Comparison of ENCODE assay signal across 8 cellular contexts in genomic region chr4:151013944-151014343, GRCh38. TPM values are rescaled to one million over a fixed set of nuclear protein-coding genes. Genes with fewer than 3 reads are reported as not detected.
DNase-seq lines count a peak whose midpoint lies in the region; ATAC-seq lines count a peak whose summit lies in the region.

No MANE protein-coding gene starts in this region.

- peak overlapping the region; percentile 100 for H3K4me3 Mint-ChIP-seq in activated CD8-positive, alpha-beta T cell treated with anti-CD3 and anti-CD28 coated beads, Interleukin-2, amount 10 ng/mL, durations not matched to agents 7 days and 5 days
- H3K4me3 Mint-ChIP-seq in immature natural killer cell, result peak overlapping the region; percentile 98 to 100 (median 100)

- H3K4me1 ChIP-seq in stomach smooth muscle (ENCODE audit: control insufficient read depth, insufficient read depth, low read length), result peaks cover 3% of the 10 kb centered on the region

- no peaks in the 10 kb centered on the region for H3K9me3 Mint-ChIP-seq in activated CD8-positive, alpha-beta T cell treated with anti-CD3 and anti-CD28 coated beads, Interleukin-2, amount 10 ng/mL, durations not matched to agents 7 days and 5 days (ENCODE audit: insufficient read depth)
- H3K9me3 Mint-ChIP-seq in immature natural killer cell, result no peaks in the 10 kb centered on the region

- H3K4me1 Mint-ChIP-seq in activated CD8-positive, alpha-beta T cell treated with anti-CD3 and anti-CD28 coated beads, Interleukin-2, amount 10 ng/mL, durations not matched to agents 7 days and 5 days (ENCODE audit: low read depth), result peaks cover 24% of the 10 kb centered on the region
- H3K4me1 Mint-ChIP-seq in immature natural killer cell, result peaks cover 39 to 44% of the 10 kb centered on the region in 2 donors

- H3K4me3 ChIP-seq in stomach smooth muscle (ENCODE audit: low read length in 2 of 2), result peak overlapping the region; percentile 99

- H3K27ac Mint-ChIP-seq in activated CD8-positive, alpha-beta T cell treated with anti-CD3 and anti-CD28 coated beads, Interleukin-2, amount 10 ng/mL, durations not matched to agents 7 days and 5 days, result peak overlapping the region; percentile 99
- peak overlapping the region; percentile 95 to 99 (median 97) for H3K27ac Mint-ChIP-seq in immature natural killer cell

- DNase-seq in NCI-H146 treated with DMSO at 0.1 percent for 48 hours (lab: John Stamatoyannopoulos, UW; ENCODE audit: unreplicated experiment) (peak; percentile 37), NCI-H146 (lab: John Stamatoyannopoulos, UW) (no peak), immature natural killer cell (no peak), mucosa of gallbladder (ENCODE audit: low spot score) (no peak)
- DNase-seq in activated CD8-positive, alpha-beta T cell treated with anti-CD3 and anti-CD28 coated beads, Interleukin-2, amount 10 ng/mL, durations not matched to agents 7 days and 5 days, result no peak

- H3K36me3 Mint-ChIP-seq in activated CD8-positive, alpha-beta T cell treated with anti-CD3 and anti-CD28 coated beads, Interleukin-2, amount 10 ng/mL, durations not matched to agents 7 days and 5 days (ENCODE audit: low read depth), result peaks cover 16% of the 10 kb centered on the region
- no peaks in the 10 kb centered on the region for H3K36me3 Mint-ChIP-seq in immature natural killer cell

- H3K27ac ChIP-seq in stomach smooth muscle (ENCODE audit: low read length), result no peak overlapping the region

- no peak overlapping the region for H3K9ac ChIP-seq in stomach smooth muscle (ENCODE audit: low read length in 2 of 2)

- CTCF ChIA-PET in activated CD8-positive, alpha-beta T cell treated with anti-CD3 and anti-CD28 coated beads, Interleukin-2, amount 10 ng/mL, durations not matched to agents 7 days and 5 days (lab: Charles Lee), result interaction anchor here (0.9 to 1.4 kb wide), 3 partner anchors 83 to 86 kb away, joined by 3 to 5 read pairs (median 3); no protein-coding TSS in a partner anchor

- H3K36me3 ChIP-seq in stomach smooth muscle (ENCODE audit: control insufficient read depth in 2 of 2, insufficient read depth in 2 of 2, low read length in 2 of 2), result no peaks in the 10 kb centered on the region

- H3K27me3 ChIP-seq in stomach smooth muscle (ENCODE audit: control insufficient read depth in 1 of 2, insufficient read depth in 2 of 2, low read length in 2 of 2), result no peaks in the 10 kb centered on the region

- POLR2A ChIA-PET in activated CD8-positive, alpha-beta T cell treated with anti-CD3 and anti-CD28 coated beads, Interleukin-2, amount 10 ng/mL, durations not matched to agents 7 days and 5 days (lab: Charles Lee), result interaction anchor here (0.5 to 3.0 kb wide), 7 partner anchors 12 to 86 kb away, joined by 3 to 16 read pairs (median 5); no protein-coding TSS in a partner anchor

- no peaks in the 10 kb centered on the region for H3K27me3 Mint-ChIP-seq in activated CD8-positive, alpha-beta T cell treated with anti-CD3 and anti-CD28 coated beads, Interleukin-2, amount 10 ng/mL, durations not matched to agents 7 days and 5 days (ENCODE audit: low read depth)
- H3K27me3 Mint-ChIP-seq in immature natural killer cell (ENCODE audit: low read depth in 3 of 3), result peaks cover 0 to 9% (median 2%) of the 10 kb centered on the region in 3 donors

- no peak for ATAC-seq in activated CD8-positive, alpha-beta T cell treated with anti-CD3 and anti-CD28 coated beads, Interleukin-2, amount 10 ng/mL, durations not matched to agents 7 days and 5 days
- no peak for ATAC-seq in HG02623 (IDR thresholded peaks at IDR 0.05; ENCODE audit: unreplicated experiment)
- ATAC-seq in GM21619 (IDR thresholded peaks at IDR 0.05; ENCODE audit: unreplicated experiment), result no peak

- H3K9me3 ChIP-seq in stomach smooth muscle (ENCODE audit: control insufficient read depth in 2 of 2, low read length in 2 of 2), result no peaks in the 10 kb centered on the region

RNA-seq across cellular contexts. Expression of gene LRBA, which starts 1.1 kb away (rescaled TPM):
- 10 to 100 TPM; 43.3 to 44.5 TPM for total RNA-seq in activated CD8-positive, alpha-beta T cell treated with anti-CD3 and anti-CD28 coated beads, Interleukin-2, amount 10 ng/mL, durations not matched to agents 7 days and 5 days
- 10 to 100 TPM; 18.1 to 25.3 (median 19.6) TPM for polyA plus RNA-seq in immature natural killer cell
- 64.4 TPM for total RNA-seq in mucosa of gallbladder
